Comparison of ENCODE assay signal across 9 cellular contexts in the genomic region with DNA sequence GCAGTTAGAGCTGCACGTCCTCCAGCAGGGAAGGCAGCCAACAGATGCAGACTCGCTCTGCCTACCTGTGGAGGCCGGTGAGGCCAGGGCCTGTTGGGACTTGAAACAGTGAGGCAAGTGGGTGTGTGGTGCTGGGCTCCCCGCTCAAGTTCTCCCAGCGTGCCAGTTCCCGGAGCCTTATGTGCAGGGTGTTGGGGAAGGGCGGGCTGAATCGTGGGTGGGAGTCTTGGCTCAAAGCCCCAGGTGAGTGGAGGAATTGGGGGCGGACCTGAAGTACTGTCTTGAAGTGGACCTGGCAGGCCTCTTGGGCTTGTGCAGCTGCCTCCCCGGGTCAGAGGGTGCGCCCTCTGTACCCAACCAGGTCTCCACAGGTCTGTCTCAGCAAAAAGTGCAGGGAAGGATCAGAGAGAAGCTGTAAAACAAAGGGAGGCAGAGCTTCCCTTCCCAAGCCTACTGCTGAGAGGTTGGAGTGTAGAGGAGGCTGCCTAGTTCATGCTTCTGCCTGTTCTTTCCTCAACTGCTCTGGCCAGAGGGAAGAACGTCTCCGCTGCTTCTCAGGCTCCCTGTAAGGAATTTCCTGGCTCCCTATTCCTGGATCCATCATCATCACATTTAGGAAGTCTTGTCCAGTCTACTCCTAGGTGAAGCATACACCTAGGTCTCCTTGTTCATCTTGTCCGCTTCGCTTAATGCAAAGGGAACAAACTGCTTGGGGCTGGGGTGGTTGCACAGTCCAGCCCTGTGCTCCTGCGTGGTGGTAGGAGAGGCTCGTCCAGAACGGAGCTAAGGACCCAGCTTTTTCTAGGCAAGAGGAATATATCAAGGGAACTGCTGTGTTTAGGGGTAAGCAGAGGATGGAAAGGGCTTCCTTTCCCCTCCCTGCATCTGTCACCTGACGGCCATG. TPM values are rescaled to one million over a fixed set of nuclear protein-coding genes. Genes with fewer than 3 reads are reported as not detected.
DNase-seq lines count a peak whose midpoint lies in the region; ATAC-seq lines count a peak whose summit lies in the region.
"Had no signal": no experiment of that assay in that cellular context is flagged by ENCODE, and none has a peak within 500 bp of the region (broad histone marks: within the 10 kb centered on the region; RNA-seq: fewer than 3 reads in every experiment).

No MANE protein-coding gene starts in this region.

- ATAC-seq in effector memory CD8-positive, alpha-beta T cell (replicated peaks), result no peak
- no peak for ATAC-seq in HG03159 (IDR thresholded peaks at IDR 0.05; ENCODE audit: unreplicated experiment)

- CTCF ChIA-PET in activated naive CD4-positive, alpha-beta T cell treated with anti-CD3 and anti-CD28 coated beads for 36 hours (lab: Charles Lee), result interaction anchor here (0.7 to 7.5 kb wide), 18 partner anchors 9 to 829 kb away, joined by 3 to 57 read pairs (median 4); partner anchors contain the start of genes SF3A3 and UTP11

- no peak for DNase-seq in activated naive CD4-positive, alpha-beta T cell treated with anti-CD3 and anti-CD28 coated beads for 36 hours
- DNase-seq in activated naive CD4-positive, alpha-beta T cell treated with anti-CD3 and anti-CD28 coated beads, Interleukin-2, amount 50 U/mL, for 16 hours, result no peak
- peak; percentile 91 for DNase-seq in NCI-H2171 treated with DMSO at 0.1 percent for 48 hours (lab: John Stamatoyannopoulos, UW)
- DNase-seq in effector memory CD8-positive, alpha-beta T cell, result no peak
- DNase-seq in superior temporal gyrus (ENCODE audit: extremely low spot score), result peak; percentile 4
- DNase-seq in activated CD4-positive, CD25-positive, alpha-beta regulatory T cell (lab: John Stamatoyannopoulos, UW), result no peak
- no peak for DNase-seq in C1 segment of cervical spinal cord (lab: John Stamatoyannopoulos, UW)

- peaks cover 21% of the 10 kb centered on the region for H3K36me3 Mint-ChIP-seq in activated naive CD4-positive, alpha-beta T cell treated with anti-CD3 and anti-CD28 coated beads for 36 hours (ENCODE audit: low read depth)
- H3K36me3 Mint-ChIP-seq in effector memory CD8-positive, alpha-beta T cell (ENCODE audit: insufficient read depth), result peaks cover 39% of the 10 kb centered on the region

- H3K27ac Mint-ChIP-seq in activated naive CD4-positive, alpha-beta T cell treated with anti-CD3 and anti-CD28 coated beads for 36 hours, result peak overlapping the region; percentile 11
- H3K27ac Mint-ChIP-seq in effector memory CD8-positive, alpha-beta T cell, result peak overlapping the region; percentile 89 to 93

- H3K4me3 Mint-ChIP-seq in activated naive CD4-positive, alpha-beta T cell treated with anti-CD3 and anti-CD28 coated beads for 36 hours, result no peak overlapping the region
- no peak overlapping the region for H3K4me3 Mint-ChIP-seq in effector memory CD8-positive, alpha-beta T cell

- H3K4me1 Mint-ChIP-seq in activated naive CD4-positive, alpha-beta T cell treated with anti-CD3 and anti-CD28 coated beads for 36 hours (ENCODE audit: low read depth), result peaks cover 53% of the 10 kb centered on the region
- peaks cover 36 to 37% of the 10 kb centered on the region in 2 donors for H3K4me1 Mint-ChIP-seq in effector memory CD8-positive, alpha-beta T cell (ENCODE audit: low read depth in 2 of 2)

- no peaks in the 10 kb centered on the region for H3K9me3 Mint-ChIP-seq in activated naive CD4-positive, alpha-beta T cell treated with anti-CD3 and anti-CD28 coated beads for 36 hours
- no peaks in the 10 kb centered on the region for H3K9me3 Mint-ChIP-seq in effector memory CD8-positive, alpha-beta T cell

- H3K27me3 Mint-ChIP-seq in activated naive CD4-positive, alpha-beta T cell treated with anti-CD3 and anti-CD28 coated beads for 36 hours (ENCODE audit: low read depth), result no peaks in the 10 kb centered on the region
- H3K27me3 Mint-ChIP-seq in effector memory CD8-positive, alpha-beta T cell, result no peaks in the 10 kb centered on the region

- intact Hi-C loops in activated naive CD4-positive, alpha-beta T cell treated with anti-CD3 and anti-CD28 coated beads for 36 hours (cut with micrococcal nuclease), result loop anchor here (1.0 to 10.0 kb wide), 10 partner anchors 18 to 1157 kb away; partner anchors contain the start of genes C1orf122 and YRDC

RNA-seq across cellular contexts. Expression of gene UTP11, which starts 14.9 kb away (rescaled TPM):
- total RNA-seq in activated naive CD4-positive, alpha-beta T cell treated with anti-CD3 and anti-CD28 coated beads for 36 hours, result 10 to 100 TPM; 49.7 to 49.8 TPM

RNA-seq across cellular contexts. Expression of gene POU3F1, which starts 19.1 kb away (rescaled TPM):
- total RNA-seq in activated naive CD4-positive, alpha-beta T cell treated with anti-CD3 and anti-CD28 coated beads for 36 hours, result not detected
- total RNA-seq: T-helper 2 cell treated with Interferon-gamma antibody and Interleukin-4, amounts not matched to agents 100 ng/mL and 5 ng/mL, for 36 hours had no signal

RNA-seq across cellular contexts. Expression of gene FHL3, which starts 22.1 kb away (rescaled TPM):
- 10 to 100 TPM; 12.1 to 12.7 TPM for total RNA-seq in activated naive CD4-positive, alpha-beta T cell treated with anti-CD3 and anti-CD28 coated beads for 36 hours

RNA-seq across cellular contexts. Expression of gene SF3A3, which starts 37.6 kb away (rescaled TPM):
- total RNA-seq in activated naive CD4-positive, alpha-beta T cell treated with anti-CD3 and anti-CD28 coated beads for 36 hours, result 10 to 100 TPM; 88.2 to 89.9 TPM

Comparison
In these comparisons a context has a peak if more than half of its experiments do, and no peak if none do; other contexts are left out.
1. DNase-seq: peak in NCI-H2171 treated with DMSO at 0.1 percent for 48 hours (single experiment) and superior temporal gyrus (single experiment); none in activated naive CD4-positive, alpha-beta T cell treated with anti-CD3 and anti-CD28 coated beads for 36 hours (single experiment), activated naive CD4-positive, alpha-beta T cell treated with anti-CD3 and anti-CD28 coated beads, Interleukin-2, amount 50 U/mL, for 16 hours (single experiment), effector memory CD8-positive, alpha-beta T cell (0 of 3), activated CD4-positive, CD25-positive, alpha-beta regulatory T cell (0 of 4) and C1 segment of cervical spinal cord (0 of 14).